In the genomic region with DNA sequence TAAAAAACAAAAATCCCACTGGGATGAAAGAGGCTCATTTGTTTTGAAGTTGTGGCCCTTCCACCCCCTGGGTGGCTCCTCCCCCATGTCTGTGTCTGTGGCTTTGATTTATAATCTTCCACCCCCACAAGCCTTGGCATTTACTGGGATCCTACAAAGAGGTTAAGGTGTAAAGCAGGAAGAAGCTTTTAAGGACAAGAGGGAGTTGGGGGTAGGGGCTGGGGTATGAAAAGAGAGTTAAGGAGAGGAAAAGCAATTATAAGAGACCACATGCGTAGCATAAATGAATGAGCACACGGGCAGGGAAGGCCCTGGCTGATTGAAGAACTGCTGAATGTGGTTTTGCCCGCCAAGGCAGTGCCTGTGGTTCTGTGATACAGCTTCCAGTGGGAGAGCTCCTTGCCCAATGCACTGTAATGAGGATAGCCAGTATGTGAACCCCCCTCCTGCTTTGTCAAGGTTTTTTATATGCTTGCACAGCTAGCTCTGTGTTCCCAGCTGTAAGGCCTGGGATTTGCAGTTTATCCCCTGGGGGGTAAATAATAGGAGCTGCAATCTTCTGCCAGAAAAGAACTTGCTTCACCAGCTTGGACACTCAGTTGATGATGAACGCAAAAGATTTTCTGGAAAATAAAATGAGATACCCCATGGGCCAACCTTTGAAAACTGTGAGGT, we compare ENCODE assay signal across 9 cellular contexts. TPM values are rescaled to one million over a fixed set of nuclear protein-coding genes. Genes with fewer than 3 reads are reported as not detected.
DNase-seq lines count a peak whose midpoint lies in the region; FAIRE-seq lines count a peak whose summit lies in the region.
"Had no signal": no experiment of that assay in that cellular context is flagged by ENCODE, and none has a peak within 500 bp of the region (broad histone marks: within the 10 kb centered on the region; RNA-seq: fewer than 3 reads in every experiment).

No MANE protein-coding gene starts in this region.

- no peak overlapping the region for H3K27ac Mint-ChIP-seq in activated CD4-positive, alpha-beta memory T cell treated with anti-CD3 and anti-CD28 coated beads for 36 hours

- no peaks in the 10 kb centered on the region for H3K27me3 ChIP-seq in thymus (ENCODE audit: control insufficient read depth, insufficient read depth)

- peak overlapping the region; percentile 18 for H3K27ac ChIP-seq in thymus (ENCODE audit: low read depth)
- H3K27ac ChIP-seq: A549 had no signal

- intact Hi-C loops in activated CD4-positive, alpha-beta memory T cell treated with anti-CD3 and anti-CD28 coated beads for 36 hours (cut with micrococcal nuclease): no loop called here

- peaks cover 5% of the 10 kb centered on the region for H3K4me1 ChIP-seq in thymus (ENCODE audit: control insufficient read depth, insufficient read depth, low read length)

- DNase-seq in NCI-H2081 (lab: John Stamatoyannopoulos, UW) (peak; percentile 22 to 70), NCI-H2081 treated with DMSO at 0.1 percent for 48 hours (lab: John Stamatoyannopoulos, UW) (no peak), astrocyte of the hippocampus (ENCODE audit: low read depth, low spot score) (peak; percentile 91), iris pigment epithelial cell (ENCODE audit: low read depth) (peak; percentile 75), RCC 7860 (ENCODE audit: low spot score) (no peak), NCI-H748 treated with DMSO at 0.1 percent for 48 hours (lab: John Stamatoyannopoulos, UW) (no peak)
- DNase-seq in activated CD4-positive, alpha-beta memory T cell treated with anti-CD3 and anti-CD28 coated beads for 36 hours: no peak

- 69% methylated on average over 4 of the region's 4 CpGs for WGBS in thymus

- no peak for FAIRE-seq in RCC 7860 (lab: Jason Lieb, UNC)
- FAIRE-seq: A549 had no signal

- CTCF ChIA-PET in activated CD4-positive, alpha-beta memory T cell treated with anti-CD3 and anti-CD28 coated beads for 36 hours (lab: Charles Lee): interaction anchor here (1.0 to 8.0 kb wide), 5 partner anchors 14 to 76 kb away, joined by 3 to 76 read pairs (median 15); no protein-coding TSS in a partner anchor

- H3K9me3 ChIP-seq in thymus (ENCODE audit: control insufficient read depth): no peaks in the 10 kb centered on the region
- H3K9me3 ChIP-seq: A549 had no signal

- H3K36me3 Mint-ChIP-seq in activated CD4-positive, alpha-beta memory T cell treated with anti-CD3 and anti-CD28 coated beads for 36 hours: peaks cover 16% of the 10 kb centered on the region

- H3K4me3 Mint-ChIP-seq in activated CD4-positive, alpha-beta memory T cell treated with anti-CD3 and anti-CD28 coated beads for 36 hours: no peak overlapping the region

- H3K4me3 ChIP-seq in thymus (ENCODE audit: low read length): no peak overlapping the region
- H3K4me3 ChIP-seq: A549 had no signal

- H3K27me3 Mint-ChIP-seq in activated CD4-positive, alpha-beta memory T cell treated with anti-CD3 and anti-CD28 coated beads for 36 hours: no peaks in the 10 kb centered on the region

- no peaks in the 10 kb centered on the region for H3K9me3 Mint-ChIP-seq in activated CD4-positive, alpha-beta memory T cell treated with anti-CD3 and anti-CD28 coated beads for 36 hours

- peaks cover 2% of the 10 kb centered on the region for H3K36me3 ChIP-seq in thymus (ENCODE audit: control insufficient read depth, insufficient read depth)

- POLR2A ChIA-PET in activated CD4-positive, alpha-beta memory T cell treated with anti-CD3 and anti-CD28 coated beads for 36 hours (lab: Charles Lee): interaction anchor here (0.6 to 0.8 kb wide), 2 partner anchors 34 to 37 kb away, joined by 3 to 6 read pairs; no protein-coding TSS in a partner anchor

- H3K4me1 Mint-ChIP-seq in activated CD4-positive, alpha-beta memory T cell treated with anti-CD3 and anti-CD28 coated beads for 36 hours (ENCODE audit: low read depth): peaks cover 53% of the 10 kb centered on the region

RNA-seq across cellular contexts. Expression of a gene that starts 34.7 kb away (rescaled TPM):
- 26.5 TPM for polyA plus RNA-seq in thymus
- total RNA-seq in activated CD4-positive, alpha-beta memory T cell treated with anti-CD3 and anti-CD28 coated beads for 36 hours: 10 to 100 TPM; 92.1 to 98.6 TPM

Comparison
In these comparisons a context has a peak if more than half of its experiments do, and no peak if none do; other contexts are left out.
1. DNase-seq: peak in NCI-H2081 (2 of 2), astrocyte of the hippocampus (single experiment) and iris pigment epithelial cell (single experiment); none in NCI-H2081 treated with DMSO at 0.1 percent for 48 hours (single experiment), RCC 7860 (single experiment), activated CD4-positive, alpha-beta memory T cell treated with anti-CD3 and anti-CD28 coated beads for 36 hours (single experiment) and NCI-H748 treated with DMSO at 0.1 percent for 48 hours (single experiment).